19 cellular contexts compared by ENCODE assay signal in the genomic region with DNA sequence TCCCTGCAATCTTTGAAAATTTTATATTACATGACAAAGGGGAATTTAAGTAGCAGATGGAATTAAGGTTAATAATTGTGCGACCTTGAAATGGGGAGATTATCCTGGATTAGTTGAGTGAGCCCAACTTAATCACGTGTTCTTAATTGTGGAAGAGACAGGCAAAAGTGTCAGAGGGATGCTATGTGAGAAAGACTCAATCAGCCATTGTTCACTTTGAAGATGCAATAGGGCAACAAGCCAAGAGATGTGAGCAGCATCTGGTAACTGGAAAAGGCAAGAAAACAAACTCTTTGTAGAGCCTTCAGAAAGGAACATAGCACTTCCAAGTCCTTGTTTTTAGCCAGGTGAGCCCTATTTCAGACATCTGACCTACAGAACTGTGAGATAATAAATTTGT.
A peak's percentile ranks its signal among the peaks of the same experiment; 100 is the strongest.
DNase-seq lines count a peak whose midpoint lies in the region; ATAC-seq and TF ChIP-seq lines count a peak whose summit lies in the region.
"Had no signal": no experiment of that assay in that cellular context is flagged by ENCODE, and none has a peak within 500 bp of the region (broad histone marks: within the 10 kb centered on the region; RNA-seq: fewer than 3 reads in every experiment).

No MANE protein-coding gene starts in this region.

- CTCF ChIA-PET in RWPE1 (lab: Yijun Ruan, JAX) = no interaction called here

- DNase-seq in GM23338 (ENCODE audit: low spot score) = no peak
- DNase-seq in NCI-H82 treated with DMSO at 0.1 percent for 48 hours (lab: John Stamatoyannopoulos, UW; ENCODE audit: unreplicated experiment) = peak; percentile 55
- DNase-seq in hippocampal formation (lab: John Stamatoyannopoulos, UW) = peak; percentile 19 to 81
- DNase-seq in superior temporal gyrus (ENCODE audit: extremely low spot score) = peak; percentile 94
- DNase-seq in RWPE1 (ENCODE audit: low spot score) = no peak
- DNase-seq in type B pancreatic cell (ENCODE audit: extremely low spot score, unreplicated experiment) = no peak
- DNase-seq in HT-29 (ENCODE audit: low spot score) = no peak
- DNase-seq: ACHN, COR-L47, GM23248, HCEC 1CT, Kasumi-1, MG63, NCI-H1092, NCI-H146, NCI-H2029 treated with DMSO at 0.1 percent for 48 hours, PC-3 had no signal

- no peak overlapping the region for H3K4me3 Mint-ChIP-seq in GM23338
- H3K4me3 Mint-ChIP-seq in type B pancreatic cell = no peak overlapping the region
- H3K4me3 Mint-ChIP-seq: CD14-positive monocyte, IgD-negative memory B cell had no signal

- 0 out of 2 replicates have a peak overlapping the region, but pooled peaks have one; percentile 28 for H2AFZ ChIP-seq in GM23338
- H2AFZ ChIP-seq: GM23248 had no signal

- H3K9me3 Mint-ChIP-seq in GM23338 (peaks cover 3% of the 10 kb centered on the region; the same call in 1 of the 3 replicates), type B pancreatic cell (no peaks in the 10 kb centered on the region)

- no peaks in the 10 kb centered on the region for H4K20me1 ChIP-seq in GM23338 (replicated peaks; ENCODE audit: insufficient read depth)

- no peaks in the 10 kb centered on the region for H3K27me3 Mint-ChIP-seq in GM23338 (ENCODE audit: insufficient read depth, low read depth, poor library complexity)
- H3K27me3 Mint-ChIP-seq in type B pancreatic cell = no peaks in the 10 kb centered on the region
- H3K27me3 Mint-ChIP-seq: IgD-negative memory B cell had no signal

- H3K4me1 Mint-ChIP-seq in GM23338 = peaks cover 11% of the 10 kb centered on the region; the same call in 2 of the 3 replicates
- peaks cover 11% of the 10 kb centered on the region for H3K4me1 Mint-ChIP-seq in type B pancreatic cell (ENCODE audit: unreplicated experiment)
- H3K4me1 Mint-ChIP-seq: CD14-positive monocyte, IgD-negative memory B cell had no signal

- no peak for TF ChIP-seq CTCF in GM23338 (conservative IDR thresholded peaks at IDR 0.05; ENCODE audit: low read depth in 2 of 2)
- TF ChIP-seq CTCF in RWPE1 (conservative IDR thresholded peaks at IDR 0.05; ENCODE audit: low read depth) = no peak
- no peak for TF ChIP-seq CTCF in type B pancreatic cell (conservative IDR thresholded peaks at IDR 0.05)

- no peaks in the 10 kb centered on the region for H3F3A ChIP-seq in GM23338 (replicated peaks; ENCODE audit: low read depth)

- no peaks in the 10 kb centered on the region for H3K4me1 ChIP-seq in GM23338 (ENCODE audit: insufficient read depth)

- H3K27ac Mint-ChIP-seq in GM23338 = no peak overlapping the region
- H3K27ac Mint-ChIP-seq in type B pancreatic cell = no peak overlapping the region
- H3K27ac Mint-ChIP-seq: CD14-positive monocyte, IgD-negative memory B cell had no signal

- no peaks in the 10 kb centered on the region for H3K36me3 ChIP-seq in GM23338 (ENCODE audit: insufficient read depth)
- H3K36me3 ChIP-seq: MG63 had no signal

- no peak overlapping the region for H3K4me2 ChIP-seq in GM23338

- H3K36me3 Mint-ChIP-seq in GM23338 (ENCODE audit: low read depth) (peaks cover 3% of the 10 kb centered on the region; the same call in 1 of the 3 replicates), type B pancreatic cell (no peaks in the 10 kb centered on the region)
- H3K36me3 Mint-ChIP-seq: CD14-positive monocyte, IgD-negative memory B cell had no signal

- H3K27ac ChIP-seq in GM23338 (ENCODE audit: low read depth) (no peak overlapping the region), RWPE1 (no peak overlapping the region)
- H3K27ac ChIP-seq: GM23248 had no signal

- no peak overlapping the region for H3K4me3 ChIP-seq in GM23338
- H3K4me3 ChIP-seq: GM23248, MG63 had no signal

- no peaks in the 10 kb centered on the region for H3K27me3 ChIP-seq in GM23338 (ENCODE audit: insufficient read depth)
- H3K27me3 ChIP-seq: MG63 had no signal

- no peaks in the 10 kb centered on the region for H3K79me2 ChIP-seq in GM23338 (replicated peaks; ENCODE audit: insufficient read depth)

- H3K9me2 ChIP-seq in GM23338 (ENCODE audit: insufficient read depth) = no peaks in the 10 kb centered on the region

- ATAC-seq in GM23338 = no peak
- ATAC-seq: PC-3 had no signal

- POLR2A ChIA-PET in RWPE1 (lab: Yijun Ruan, JAX; ENCODE audit: low non-redundant PET) = no interaction called here

TF ChIP-seq in GM23338, 12 proteins besides CTCF, POLR2A, EP300 and RAD21 (continues in another document):
- TF ChIP-seq EZH2phosphoT487 (IDR thresholded peaks at IDR 0.05; ENCODE audit: unreplicated experiment) (no peak), POLR2AphosphoS5 (IDR thresholded peaks at IDR 0.05; ENCODE audit: low read depth) (no peak), NANOG (IDR thresholded peaks at IDR 0.05; ENCODE audit: borderline replicate concordance) (no peak), CREB1 (CRISPR knock-in tag; IDR thresholded peaks at IDR 0.05; ENCODE audit: low read depth) (no peak)
- TF ChIP-seq, protein P1, sequence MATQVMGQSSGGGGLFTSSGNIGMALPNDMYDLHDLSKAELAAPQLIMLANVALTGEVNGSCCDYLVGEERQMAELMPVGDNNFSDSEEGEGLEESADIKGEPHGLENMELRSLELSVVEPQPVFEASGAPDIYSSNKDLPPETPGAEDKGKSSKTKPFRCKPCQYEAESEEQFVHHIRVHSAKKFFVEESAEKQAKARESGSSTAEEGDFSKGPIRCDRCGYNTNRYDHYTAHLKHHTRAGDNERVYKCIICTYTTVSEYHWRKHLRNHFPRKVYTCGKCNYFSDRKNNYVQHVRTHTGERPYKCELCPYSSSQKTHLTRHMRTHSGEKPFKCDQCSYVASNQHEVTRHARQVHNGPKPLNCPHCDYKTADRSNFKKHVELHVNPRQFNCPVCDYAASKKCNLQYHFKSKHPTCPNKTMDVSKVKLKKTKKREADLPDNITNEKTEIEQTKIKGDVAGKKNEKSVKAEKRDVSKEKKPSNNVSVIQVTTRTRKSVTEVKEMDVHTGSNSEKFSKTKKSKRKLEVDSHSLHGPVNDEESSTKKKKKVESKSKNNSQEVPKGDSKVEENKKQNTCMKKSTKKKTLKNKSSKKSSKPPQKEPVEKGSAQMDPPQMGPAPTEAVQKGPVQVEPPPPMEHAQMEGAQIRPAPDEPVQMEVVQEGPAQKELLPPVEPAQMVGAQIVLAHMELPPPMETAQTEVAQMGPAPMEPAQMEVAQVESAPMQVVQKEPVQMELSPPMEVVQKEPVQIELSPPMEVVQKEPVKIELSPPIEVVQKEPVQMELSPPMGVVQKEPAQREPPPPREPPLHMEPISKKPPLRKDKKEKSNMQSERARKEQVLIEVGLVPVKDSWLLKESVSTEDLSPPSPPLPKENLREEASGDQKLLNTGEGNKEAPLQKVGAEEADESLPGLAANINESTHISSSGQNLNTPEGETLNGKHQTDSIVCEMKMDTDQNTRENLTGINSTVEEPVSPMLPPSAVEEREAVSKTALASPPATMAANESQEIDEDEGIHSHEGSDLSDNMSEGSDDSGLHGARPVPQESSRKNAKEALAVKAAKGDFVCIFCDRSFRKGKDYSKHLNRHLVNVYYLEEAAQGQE (IDR thresholded peaks at IDR 0.05; ENCODE audit: unreplicated experiment) = no peak

Comparison
In these comparisons a context has a peak if more than half of its experiments do, and no peak if none do; other contexts are left out.
1. DNase-seq: peak in NCI-H82 treated with DMSO at 0.1 percent for 48 hours (single experiment), hippocampal formation (2 of 2) and superior temporal gyrus (single experiment); none in GM23338 (single experiment), RWPE1 (single experiment), type B pancreatic cell (single experiment) and HT-29 (single experiment).